ENCODE assay signal across 29 cellular contexts in the genomic region with DNA sequence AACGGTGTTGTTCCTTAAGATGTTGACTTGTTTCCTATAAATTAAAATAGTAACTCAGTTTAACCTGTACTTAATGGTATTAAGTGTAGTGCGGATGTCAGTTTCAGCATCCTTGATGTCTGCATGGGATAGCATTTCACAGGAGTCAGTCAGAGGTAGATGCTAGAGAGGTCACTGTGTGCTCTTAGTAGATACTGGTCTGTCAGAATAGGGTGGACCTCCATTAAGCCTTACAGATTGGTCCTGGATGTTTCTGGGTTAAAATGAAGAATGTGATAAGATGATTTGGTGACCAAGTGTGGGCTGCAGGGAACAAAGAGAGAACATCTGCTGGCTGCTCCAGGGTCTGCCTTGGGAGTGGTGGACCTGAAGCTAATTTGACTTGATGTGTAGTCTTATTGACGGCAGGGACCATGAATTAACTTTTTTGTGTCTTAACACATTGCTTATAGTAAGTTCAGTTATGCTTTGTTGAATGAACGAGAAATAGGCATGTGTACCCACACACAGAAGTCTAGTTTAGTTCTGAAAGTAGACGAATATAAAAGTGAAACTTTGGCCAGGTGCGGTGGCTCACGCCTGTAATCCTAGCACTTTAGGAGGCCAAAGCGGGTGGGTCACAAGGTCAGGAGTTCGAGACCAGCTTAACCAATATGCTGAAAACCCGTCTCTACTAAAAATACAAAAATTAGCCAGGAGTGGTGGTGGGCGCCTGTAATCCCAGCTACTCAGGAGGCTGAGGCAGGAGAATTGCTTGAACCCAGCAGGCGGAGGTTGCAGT.
A peak's percentile ranks its signal among the peaks of the same experiment; 100 is the strongest.
DNase-seq lines count a peak whose midpoint lies in the region; ATAC-seq and TF ChIP-seq lines count a peak whose summit lies in the region.
"Had no signal": no experiment of that assay in that cellular context is flagged by ENCODE, and none has a peak within 500 bp of the region (broad histone marks: within the 10 kb centered on the region; RNA-seq: fewer than 3 reads in every experiment).

No MANE protein-coding gene starts in this region.

- H3K9me3 Mint-ChIP-seq in activated naive CD8-positive, alpha-beta T cell (ENCODE audit: low read depth), result no peaks in the 10 kb centered on the region
- no peaks in the 10 kb centered on the region for H3K9me3 Mint-ChIP-seq in activated naive CD8-positive, alpha-beta T cell treated with anti-CD3 and anti-CD28 coated beads, Interleukin-2, amount 50 U/mL, for 24 hours
- H3K9me3 Mint-ChIP-seq: activated naive CD4-positive, alpha-beta T cell treated with anti-CD3 and anti-CD28 coated beads, Interleukin-2, amount 50 U/mL, for 72 hours; dendritic cell treated with granulocyte-macrophage colony-stimulating factor and Interleukin-4, amounts not matched to agents 40 ng/mL and 50 ng/mL, for 4 days; natural killer cell; stimulated activated effector memory CD8-positive, alpha-beta T cell treated with anti-CD3 and anti-CD28 coated beads, Interleukin-12 subunit alpha, Interleukin-12 subunit beta, amount 100 ng/mL, for 72 hours had no signal

- H3K36me3 Mint-ChIP-seq in activated naive CD8-positive, alpha-beta T cell, result peaks cover 8% of the 10 kb centered on the region
- H3K36me3 Mint-ChIP-seq in activated naive CD8-positive, alpha-beta T cell treated with anti-CD3 and anti-CD28 coated beads, Interleukin-2, amount 50 U/mL, for 24 hours (ENCODE audit: low read depth), result peaks cover 48% of the 10 kb centered on the region

- no peaks in the 10 kb centered on the region for H4K20me1 ChIP-seq in SU-DHL-6 (ENCODE audit: low read depth, low read length)

- H2AFZ ChIP-seq in SU-DHL-6 (ENCODE audit: low read depth, low read length, severe bottlenecking), result no peak overlapping the region

- TF ChIP-seq CTCF in SU-DHL-6 (IDR thresholded peaks at IDR 0.05; ENCODE audit: insufficient read depth, low read length, poor library complexity, severe bottlenecking), result no peak

- H3K9ac ChIP-seq in SU-DHL-6 (ENCODE audit: low read length), result no peak overlapping the region

- H3K27ac Mint-ChIP-seq in activated naive CD8-positive, alpha-beta T cell, result peak overlapping the region; percentile 34
- no peak overlapping the region for H3K27ac Mint-ChIP-seq in activated naive CD8-positive, alpha-beta T cell treated with anti-CD3 and anti-CD28 coated beads, Interleukin-2, amount 50 U/mL, for 24 hours
- H3K27ac Mint-ChIP-seq: dendritic cell treated with granulocyte-macrophage colony-stimulating factor and Interleukin-4, amounts not matched to agents 40 ng/mL and 50 ng/mL, for 4 days; natural killer cell; stimulated activated effector memory CD8-positive, alpha-beta T cell treated with anti-CD3 and anti-CD28 coated beads, Interleukin-12 subunit alpha, Interleukin-12 subunit beta, amount 100 ng/mL, for 72 hours had no signal

- no peaks in the 10 kb centered on the region for H3K79me2 ChIP-seq in SU-DHL-6 (ENCODE audit: insufficient read depth, low read length)

- no peak for ATAC-seq in activated naive CD8-positive, alpha-beta T cell treated with anti-CD3 and anti-CD28 coated beads, Interleukin-2, amount 50 U/mL, for 24 hours
- peak; percentile 69 for ATAC-seq in GM21619 (IDR thresholded peaks at IDR 0.05; ENCODE audit: unreplicated experiment)
- no peak for ATAC-seq in GM21717 (IDR thresholded peaks at IDR 0.05; ENCODE audit: unreplicated experiment)
- ATAC-seq: activated naive CD4-positive, alpha-beta T cell treated with anti-CD3 and anti-CD28 coated beads, Interleukin-2, amount 50 U/mL, for 72 hours; HCT116; HepG2; left ventricle myocardium superior; natural killer cell; Panc1; stimulated activated effector memory CD8-positive, alpha-beta T cell treated with anti-CD3 and anti-CD28 coated beads, Interleukin-12 subunit alpha, Interleukin-12 subunit beta, amount 100 ng/mL, for 72 hours had no signal

- H3K4me3 ChIP-seq in SU-DHL-6 (ENCODE audit: insufficient read depth, low read length, poor library complexity, severe bottlenecking), result no peak overlapping the region
- H3K4me3 ChIP-seq: ascending aorta, smooth muscle cell, suprapubic skin had no signal

- no peaks in the 10 kb centered on the region for H3K27me3 ChIP-seq in SU-DHL-6 (ENCODE audit: low read length)
- H3K27me3 ChIP-seq: ascending aorta, suprapubic skin had no signal

- no peaks in the 10 kb centered on the region for H3F3A ChIP-seq in SU-DHL-6 (ENCODE audit: insufficient read depth)

- no peak overlapping the region for H3K4me3 Mint-ChIP-seq in activated naive CD8-positive, alpha-beta T cell
- no peak overlapping the region for H3K4me3 Mint-ChIP-seq in activated naive CD8-positive, alpha-beta T cell treated with anti-CD3 and anti-CD28 coated beads, Interleukin-2, amount 50 U/mL, for 24 hours
- H3K4me3 Mint-ChIP-seq: dendritic cell treated with granulocyte-macrophage colony-stimulating factor and Interleukin-4, amounts not matched to agents 40 ng/mL and 50 ng/mL, for 4 days; natural killer cell; stimulated activated effector memory CD8-positive, alpha-beta T cell treated with anti-CD3 and anti-CD28 coated beads, Interleukin-12 subunit alpha, Interleukin-12 subunit beta, amount 100 ng/mL, for 72 hours had no signal

- DNase-seq in activated naive CD8-positive, alpha-beta T cell treated with anti-CD3 and anti-CD28 coated beads, Interleukin-2, amount 50 U/mL, for 24 hours, result no peak
- DNase-seq in HuH-7.5 (ENCODE audit: low spot score) (no peak), NCI-H1436 (lab: John Stamatoyannopoulos, UW) (no peak), NCI-H2107 (lab: John Stamatoyannopoulos, UW) (no peak)
- DNase-seq: activated CD8-positive, alpha-beta memory T cell treated with anti-CD3 and anti-CD28 coated beads for 24 hours; activated T-cell treated with anti-CD3 and anti-CD28 coated beads, Interleukin-2, amount 50 U/mL, for 1 hour; caudate nucleus; DMS53; islet precursor cell; left ventricle myocardium superior; midbrain; natural killer cell; NCI-H2081 treated with DMSO at 0.1 percent for 48 hours; NCI-H446; T-helper 1 cell had no signal

- no peaks in the 10 kb centered on the region for H3K9me2 ChIP-seq in SU-DHL-6 (replicated peaks; ENCODE audit: insufficient read depth, low read length)

- no peaks in the 10 kb centered on the region for H3K9me3 ChIP-seq in SU-DHL-6 (ENCODE audit: insufficient read depth, low read length)
- H3K9me3 ChIP-seq: ascending aorta, suprapubic skin had no signal

- H3K4me2 ChIP-seq in SU-DHL-6 (ENCODE audit: low read depth, low read length, poor library complexity, severe bottlenecking), result peak overlapping the region; percentile 32
- H3K4me2 ChIP-seq: smooth muscle cell had no signal

- peaks cover 12% of the 10 kb centered on the region for H3K4me1 Mint-ChIP-seq in activated naive CD8-positive, alpha-beta T cell (ENCODE audit: low read depth)
- peaks cover 16% of the 10 kb centered on the region for H3K4me1 Mint-ChIP-seq in activated naive CD8-positive, alpha-beta T cell treated with anti-CD3 and anti-CD28 coated beads, Interleukin-2, amount 50 U/mL, for 24 hours

- no peaks in the 10 kb centered on the region for H3K27me3 Mint-ChIP-seq in activated naive CD8-positive, alpha-beta T cell
- no peaks in the 10 kb centered on the region for H3K27me3 Mint-ChIP-seq in activated naive CD8-positive, alpha-beta T cell treated with anti-CD3 and anti-CD28 coated beads, Interleukin-2, amount 50 U/mL, for 24 hours
- H3K27me3 Mint-ChIP-seq: dendritic cell treated with granulocyte-macrophage colony-stimulating factor and Interleukin-4, amounts not matched to agents 40 ng/mL and 50 ng/mL, for 4 days had no signal

- H3K36me3 ChIP-seq in SU-DHL-6 (ENCODE audit: low read length), result peaks cover 41% of the 10 kb centered on the region; the same call in 1 of the 2 replicates

- peak overlapping the region; percentile 70 for H3K27ac ChIP-seq in SU-DHL-6 (ENCODE audit: low read depth, low read length)
- H3K27ac ChIP-seq: ascending aorta, HL-60, suprapubic skin had no signal
